Comparison of ENCODE assay signal across 11 cellular contexts in genomic region chr11:65438257-65439151, GRCh38. TPM values are rescaled to one million over a fixed set of nuclear protein-coding genes. Genes with fewer than 3 reads are reported as not detected.
DNase-seq lines count a peak whose midpoint lies in the region; ATAC-seq, FAIRE-seq and TF ChIP-seq lines count a peak whose summit lies in the region.
"Had no signal": no experiment of that assay in that cellular context is flagged by ENCODE, and none has a peak within 500 bp of the region (broad histone marks: within the 10 kb centered on the region; RNA-seq: fewer than 3 reads in every experiment).

No MANE protein-coding gene starts in this region.

- TF ChIP-seq CTCF in IMR-90 (conservative IDR thresholded peaks at IDR 0.05; ENCODE audit: low read depth, low read length), result no peak
- TF ChIP-seq CTCF in K562 (IDR thresholded peaks at IDR 0.05 in 2 of 3, conservative IDR thresholded peaks at IDR 0.05 in 1 of 3; ENCODE audit: insufficient read depth in 2 of 3, low read depth in 1 of 3, low read length in 3 of 3), result no peak

- no peak overlapping the region for H3K27ac ChIP-seq in BLaER1
- H3K27ac ChIP-seq in IMR-90 (ENCODE audit: insufficient read depth, low read length), result no peak overlapping the region
- no peak overlapping the region for H3K27ac ChIP-seq in K562 (ENCODE audit: extremely low read depth, low read depth, low read length)
- H3K27ac ChIP-seq in mesenchymal stem cell (ENCODE audit: low read length, poor library complexity, severe bottlenecking), result peak overlapping the region; percentile 24

- H3K79me1 ChIP-seq in IMR-90 (ENCODE audit: low read depth in 1 of 2, low read length in 2 of 2) (peaks cover 11 to 72% of the 10 kb centered on the region in 2 experiments), mesenchymal stem cell (replicated peaks; ENCODE audit: low read length, poor library complexity, severe bottlenecking) (no peaks in the 10 kb centered on the region)

- no peak overlapping the region for H2AK5ac ChIP-seq in IMR-90 (ENCODE audit: low read depth, low read length)
- H2AK5ac ChIP-seq in mesenchymal stem cell (ENCODE audit: low read length, severe bottlenecking), result no peak overlapping the region

- H3K18ac ChIP-seq in IMR-90 (ENCODE audit: low read depth, low read length) (no peak overlapping the region), mesenchymal stem cell (ENCODE audit: low read depth in 1 of 2, low read length in 2 of 2) (no peak overlapping the region)

- H3K4me3 ChIP-seq in BLaER1, result no peak overlapping the region
- H3K4me3 ChIP-seq in IMR-90 (ENCODE audit: insufficient read depth, low read depth, low read length), result no peak overlapping the region
- H3K4me3 ChIP-seq in K562, result no peak overlapping the region
- peak overlapping the region in 1 of 2 experiments; percentile 43 for H3K4me3 ChIP-seq in mesenchymal stem cell (ENCODE audit: insufficient read depth in 1 of 2, low read depth in 1 of 2, low read length in 2 of 2)

- TF ChIP-seq RAD21 in IMR-90 (IDR thresholded peaks at IDR 0.05; ENCODE audit: low read length), result no peak
- no peak for TF ChIP-seq RAD21 in K562 (CRISPR knock-in tag; conservative IDR thresholded peaks at IDR 0.05 in 1 of 2, IDR thresholded peaks at IDR 0.05 in 1 of 2)

- H4K91ac ChIP-seq in IMR-90 (ENCODE audit: insufficient read depth, low read depth, low read length) (no peak overlapping the region), mesenchymal stem cell (ENCODE audit: low read length) (no peak overlapping the region)

- no peak overlapping the region for H3K56ac ChIP-seq in IMR-90 (ENCODE audit: extremely low read depth, insufficient read depth, low read length)

- peak overlapping the region; percentile 84; the same call in 1 of the 2 replicates for H3K4me2 ChIP-seq in BLaER1
- H3K4me2 ChIP-seq in IMR-90 (ENCODE audit: low read depth, low read length), result no peak overlapping the region
- H3K4me2 ChIP-seq in K562 (ENCODE audit: insufficient read depth, low read length), result no peak overlapping the region
- H3K4me2 ChIP-seq in mesenchymal stem cell (ENCODE audit: low read length, poor library complexity, severe bottlenecking), result no peak overlapping the region

- no peak for TF ChIP-seq EP300 in K562 (IDR thresholded peaks at IDR 0.05; ENCODE audit: low read length)

- no peaks in the 10 kb centered on the region for H3K9me3 ChIP-seq in BLaER1
- no peaks in the 10 kb centered on the region for H3K9me3 ChIP-seq in IMR-90 (ENCODE audit: control insufficient read depth, insufficient read depth, low read length)
- H3K9me3 ChIP-seq in K562 (replicated peaks; ENCODE audit: control insufficient read depth, insufficient read depth, low read depth, low read length), result no peaks in the 10 kb centered on the region
- no peaks in the 10 kb centered on the region for H3K9me3 ChIP-seq in mesenchymal stem cell (ENCODE audit: control insufficient read depth, low read length)

- in situ Hi-C loops in IMR-90 (cut with MboI; ENCODE audit: low sequenced_read_pairs), result no loop called here
- in situ Hi-C loops in K562 (cut with MboI), result no loop called here

- CTCF ChIA-PET in IMR-90 (lab: Yijun Ruan, JAX), result no interaction called here
- CTCF ChIA-PET in K562 (lab: Yijun Ruan, JAX; ENCODE audit: low intra/inter-chr PET ratio), result no interaction called here

- H3K27me3 ChIP-seq in BLaER1, result no peaks in the 10 kb centered on the region
- no peaks in the 10 kb centered on the region for H3K27me3 ChIP-seq in IMR-90 (ENCODE audit: control insufficient read depth, insufficient read depth, low read length)
- H3K27me3 ChIP-seq in K562 (ENCODE audit: control insufficient read depth in 2 of 2, insufficient read depth in 2 of 2, low read length in 2 of 2), result no peaks in the 10 kb centered on the region
- no peaks in the 10 kb centered on the region for H3K27me3 ChIP-seq in mesenchymal stem cell (ENCODE audit: control insufficient read depth in 1 of 2, insufficient read depth in 1 of 2, low read length in 2 of 2)

- POLR2A ChIA-PET in IMR-90 (lab: Charles Lee; ENCODE audit: unreplicated experiment), result interaction anchor here (0.6 to 0.8 kb wide), 2 partner anchors 33 to 61 kb away, joined by 4 to 7 read pairs; no protein-coding TSS in a partner anchor
- POLR2A ChIA-PET in K562 (lab: Yijun Ruan, JAX), result interaction anchor here (0.7 to 12.0 kb wide), 8 partner anchors 9 to 117 kb away, joined by 3 to 309 read pairs (median 25); partner anchors contain the start of genes MALAT1 and NEAT1

- no peak overlapping the region for H2BK20ac ChIP-seq in IMR-90 (ENCODE audit: low read depth, low read length)

- H4K20me1 ChIP-seq in BLaER1, result peaks cover 98% of the 10 kb centered on the region
- H4K20me1 ChIP-seq in IMR-90 (ENCODE audit: insufficient read depth, low read length), result peaks cover 97% of the 10 kb centered on the region
- peaks cover 10% of the 10 kb centered on the region; the same call in 1 of the 2 replicates for H4K20me1 ChIP-seq in K562 (replicated peaks; ENCODE audit: control insufficient read depth, insufficient read depth, low read length)

- no peak overlapping the region for H3K9ac ChIP-seq in BLaER1
- H3K9ac ChIP-seq in IMR-90 (ENCODE audit: low read depth, low read length), result no peak overlapping the region
- H3K9ac ChIP-seq in K562 (ENCODE audit: insufficient read depth in 1 of 2, low read depth in 2 of 2, low read length in 2 of 2), result no peak overlapping the region
- H3K9ac ChIP-seq in mesenchymal stem cell (ENCODE audit: low read length), result peak overlapping the region; percentile 80

- no peak overlapping the region for H4K8ac ChIP-seq in IMR-90 (ENCODE audit: low read depth in 2 of 2, low read length in 2 of 2)
- H4K8ac ChIP-seq in mesenchymal stem cell (ENCODE audit: low read length), result no peak overlapping the region

- H2BK5ac ChIP-seq in IMR-90 (ENCODE audit: low read depth, low read length, poor library complexity, severe bottlenecking) (no peak overlapping the region), mesenchymal stem cell (ENCODE audit: low read depth, low read length, poor library complexity, severe bottlenecking) (no peak overlapping the region)

- peaks cover 7% of the 10 kb centered on the region for H3K9me1 ChIP-seq in IMR-90 (ENCODE audit: insufficient read depth, low read length)
- H3K9me1 ChIP-seq in K562 (ENCODE audit: control insufficient read depth, insufficient read depth, low read length), result peaks cover 6% of the 10 kb centered on the region

- intact Hi-C loops in IMR-90 (cut with micrococcal nuclease) (no loop called here), K562 (cut with micrococcal nuclease) (no loop called here)

- no peak overlapping the region for H2BK12ac ChIP-seq in mesenchymal stem cell (ENCODE audit: low read length in 2 of 2)

- no peak overlapping the region for H3K4ac ChIP-seq in IMR-90 (ENCODE audit: low read depth, low read length)
- H3K4ac ChIP-seq in mesenchymal stem cell (ENCODE audit: low read depth in 1 of 2, low read length in 2 of 2), result no peak overlapping the region

- H3K4me1 ChIP-seq in BLaER1 (peaks cover 92% of the 10 kb centered on the region), IMR-90 (ENCODE audit: control insufficient read depth, insufficient read depth, low read length) (peaks cover 2% of the 10 kb centered on the region), K562 (replicated peaks in 1 of 2; ENCODE audit: control insufficient read depth in 2 of 2, insufficient read depth in 2 of 2, low read length in 2 of 2) (peaks cover 14 to 25% of the 10 kb centered on the region in 2 experiments; a peak in 4 of 5 replicates), mesenchymal stem cell (ENCODE audit: control insufficient read depth, insufficient read depth, low read depth, low read length) (peaks cover 29% of the 10 kb centered on the region)

- WGBS in IMR-90 (ENCODE audit: extremely low coverage in 2 of 2, insufficient read length in 1 of 2), 2 experiments, result no CpG with 5 or more reads among the region's 9 CpGs
- 93% methylated on average over 9 of the region's 9 CpGs for WGBS in K562 (ENCODE audit: insufficient coverage, low coverage, missing lambda C conversion rate)
- 85% methylated on average over 2 of the region's 9 CpGs for WGBS in mesenchymal stem cell

- H4K5ac ChIP-seq in IMR-90 (ENCODE audit: low read depth, low read length), result no peak overlapping the region

- no TSS peak for BruUV-seq in IMR-90 (replicated peaks; lab: Mats Ljungman, UMichigan)
- no TSS peak for BruUV-seq in K562 (replicated peaks; lab: Mats Ljungman, UMichigan)

- TF ChIP-seq POLR2A in IMR-90 (IDR thresholded peaks at IDR 0.05; ENCODE audit: low read depth, low read length) (peak; percentile 66; the same call in 1 of the 2 replicates), K562 (conservative IDR thresholded peaks at IDR 0.05) (peak; percentile 14; the same call in 1 of the 2 replicates)

- H2BK120ac ChIP-seq in IMR-90 (ENCODE audit: low read depth, low read length) (no peak overlapping the region), mesenchymal stem cell (ENCODE audit: low read depth, low read length) (no peak overlapping the region)

- peaks cover 93% of the 10 kb centered on the region for H3K79me2 ChIP-seq in K562 (ENCODE audit: control insufficient read depth, insufficient read depth, low read length)

- no peak overlapping the region for H2AFZ ChIP-seq in IMR-90 (replicated peaks; ENCODE audit: low read length, poor library complexity)
- no peak overlapping the region for H2AFZ ChIP-seq in K562 (ENCODE audit: low read depth, low read length)
- no peak overlapping the region for H2AFZ ChIP-seq in mesenchymal stem cell (ENCODE audit: low read depth, low read length)

- H3K36me3 ChIP-seq in BLaER1 (peaks cover 46% of the 10 kb centered on the region), IMR-90 (ENCODE audit: control insufficient read depth, insufficient read depth, low read length) (peaks cover 57% of the 10 kb centered on the region), K562 (ENCODE audit: control insufficient read depth, insufficient read depth, low read length) (peaks cover 90% of the 10 kb centered on the region), mesenchymal stem cell (ENCODE audit: control insufficient read depth in 1 of 2, insufficient read depth in 2 of 2, low read depth in 1 of 2, low read length in 2 of 2) (peaks cover 34 to 76% of the 10 kb centered on the region in 2 experiments)

- dilution Hi-C loops in IMR-90 (cut with HindIII; ENCODE audit: low sequenced_read_pairs, unreplicated experiment), result no loop called here

- no peak for FAIRE-seq in K562 (lab: Jason Lieb, UNC)

- H2AK9ac ChIP-seq in IMR-90 (replicated peaks; ENCODE audit: low read depth, low read length, poor library complexity), result no peak overlapping the region

- H2BK15ac ChIP-seq in IMR-90 (ENCODE audit: low read depth, low read length), result no peak overlapping the region
- H2BK15ac ChIP-seq in mesenchymal stem cell (ENCODE audit: low read depth, poor library complexity, severe bottlenecking), result no peak overlapping the region

- DNase-seq in IMR-90 (peak; percentile 40), K562 (ENCODE audit: extremely low read depth in 1 of 4, low spot score in 3 of 4) (no peak), mesenchymal stem cell (peak; percentile 68), COR-L47 (lab: John Stamatoyannopoulos, UW) (no peak), AG20443 (ENCODE audit: low spot score) (no peak)
- no peak for DNase-seq in stimulated activated CD8-positive, alpha-beta memory T cell treated with anti-CD3 and anti-CD28 coated beads, Interleukin-4, amount 100 ng/mL, for 48 hours
- DNase-seq: anterior cingulate cortex, DMS153, NCI-H510A treated with DMSO at 0.1 percent for 48 hours had no signal

- no peak overlapping the region for H3K14ac ChIP-seq in IMR-90 (replicated peaks; ENCODE audit: low read depth, low read length)
- H3K14ac ChIP-seq in mesenchymal stem cell (ENCODE audit: low read length in 2 of 2), result no peak overlapping the region

- H3K23ac ChIP-seq in IMR-90 (ENCODE audit: low read depth, low read length) (no peak overlapping the region), mesenchymal stem cell (ENCODE audit: low read length in 2 of 2) (no peak overlapping the region)

- ATAC-seq in IMR-90 (ENCODE audit: low read depth), result no peak
- ATAC-seq in K562, result no peak
- ATAC-seq in HG03159 (IDR thresholded peaks at IDR 0.05; ENCODE audit: unreplicated experiment), result no peak

RNA-seq across cellular contexts. Expression of gene NEAT1, which starts 15.9 kb away (rescaled TPM):
- total RNA-seq in IMR-90 (2012; rRNA removed), result 30.1 and 38.0 TPM in 2 replicates
- 56.3 and 114 TPM in 2 replicates for polyA plus RNA-seq in IMR-90 (2012; rRNA removed)
- polyA plus RNA-seq in IMR-90 (2012; cell fraction: cytosol; rRNA removed), result 12.5 and 21.1 TPM in 2 replicates
- polyA plus RNA-seq in IMR-90 (2012; cell fraction: nucleus; rRNA removed; ENCODE audit: low replicate concordance), result 237 and 1,050 TPM in 2 replicates
- 684 and 1,510 TPM in 2 replicates for total RNA-seq in K562 (2011; cell fraction: chromatin; rRNA removed; ENCODE audit: low replicate concordance)
- 291 and 321 TPM in 2 replicates for total RNA-seq in K562 (2011; cell fraction: nucleolus; rRNA removed)
- 737 and 1,283 TPM in 2 replicates for total RNA-seq in K562 (2011; cell fraction: nucleoplasm; rRNA removed)
- 15.2 and 20.1 TPM in 2 replicates for total RNA-seq in K562 (2014; rRNA removed)
- 62.8 and 76.9 TPM in 2 replicates for total RNA-seq in K562 (2014; rRNA removed; fragmentation: Illumina TruSeq; extraction: Trizol)
- 26.3 and 31.5 TPM in 2 replicates for total RNA-seq in K562 (2015; rRNA removed; fragmentation: Illumina TruSeq; extraction: Trizol)
- total RNA-seq in K562 (2021), result 129 and 208 TPM in 2 replicates
- 56.2 and 171 TPM in 2 replicates for polyA plus RNA-seq in K562 (2011; rRNA removed)
- polyA plus RNA-seq in K562 (2011; cell fraction: cytosol; rRNA removed), result 45.5 and 49.2 TPM in 2 replicates
- polyA plus RNA-seq in K562 (2011; cell fraction: nucleus; rRNA removed), result 234 and 651 TPM in 2 replicates
- polyA plus RNA-seq in K562 (2012), result 312 and 328 TPM in 2 replicates
- polyA plus RNA-seq in K562 (2014; fragmentation: Illumina TruSeq; extraction: Trizol), result 137 and 146 TPM in 2 replicates
- 10 to 100 TPM; 22.8 to 30.1 TPM for polyA plus RNA-seq in K562 (2014; fragmentation: Nextera tagmentation; extraction: Ambion mirVana)
- 382 and 389 TPM in 2 replicates for polyA plus RNA-seq in K562 (2014; rRNA removed)
- polyA minus RNA-seq in K562 (2011; rRNA and poly(A)+ RNA removed), result 92.6 and 137 TPM in 2 replicates
- polyA minus RNA-seq in K562 (2011; cell fraction: cytosol; rRNA and poly(A)+ RNA removed), result 19.9 and 35.6 TPM in 2 replicates
- polyA minus RNA-seq in K562 (2011; cell fraction: nucleus; rRNA and poly(A)+ RNA removed), result 168 and 220 TPM in 2 replicates
- 51.2 TPM for polyA plus RNA-seq in mesenchymal stem cell (2013, experiment 1 of 2)
- 44.5 TPM for polyA plus RNA-seq in mesenchymal stem cell (2013, experiment 2 of 2)

RNA-seq across cellular contexts. Expression of gene FRMD8, which starts 52.1 kb away (rescaled TPM):
- total RNA-seq in IMR-90 (2012; rRNA removed) (10.8 and 11.3 TPM in 2 replicates), K562 (2014; rRNA removed) (34.6 and 46.5 TPM in 2 replicates), K562 (2014; rRNA removed; fragmentation: Illumina TruSeq; extraction: Trizol) (6.2 and 8.6 TPM in 2 replicates), K562 (2015; rRNA removed; fragmentation: Illumina TruSeq; extraction: Trizol) (15.0 and 15.8 TPM in 2 replicates), K562 (2021) (44.2 and 54.5 TPM in 2 replicates)
- polyA plus RNA-seq in IMR-90 (2012; rRNA removed) (19.8 and 22.5 TPM in 2 replicates), K562 (2011; rRNA removed) (16.0 and 19.9 TPM in 2 replicates), K562 (2014; fragmentation: Illumina TruSeq; extraction: Trizol) (12.0 and 19.4 TPM in 2 replicates), K562 (2014; fragmentation: Nextera tagmentation; extraction: Ambion mirVana) (1 to 10 TPM; 4.5 to 5.0 TPM), K562 (2014; rRNA removed) (33.4 and 41.7 TPM in 2 replicates)
- 30.0 and 36.2 TPM in 2 replicates for polyA plus RNA-seq in IMR-90 (2012; cell fraction: cytosol; rRNA removed)
- 33.2 and 66.1 TPM in 2 replicates for polyA plus RNA-seq in IMR-90 (2012; cell fraction: nucleus; rRNA removed; ENCODE audit: low replicate concordance)
- 28.5 and 83.6 TPM in 2 replicates for total RNA-seq in K562 (2011; cell fraction: chromatin; rRNA removed; ENCODE audit: low replicate concordance)
- total RNA-seq in K562 (2011; cell fraction: nucleolus; rRNA removed), result 89.6 and 96.9 TPM in 2 replicates
- total RNA-seq in K562 (2011; cell fraction: nucleoplasm; rRNA removed), result 32.8 and 36.5 TPM in 2 replicates
- 24.0 and 43.0 TPM in 2 replicates for polyA plus RNA-seq in K562 (2011; cell fraction: cytosol; rRNA removed)
- polyA plus RNA-seq in K562 (2011; cell fraction: nucleus; rRNA removed), result 25.1 and 46.6 TPM in 2 replicates
- 21.4 and 22.5 TPM in 2 replicates for polyA plus RNA-seq in K562 (2012)
- 8.4 and 13.5 TPM in 2 replicates for polyA minus RNA-seq in K562 (2011; rRNA and poly(A)+ RNA removed)
- 21.0 and 21.1 TPM in 2 replicates for polyA minus RNA-seq in K562 (2011; cell fraction: cytosol; rRNA and poly(A)+ RNA removed)
- polyA minus RNA-seq in K562 (2011; cell fraction: nucleus; rRNA and poly(A)+ RNA removed), result 28.1 and 34.6 TPM in 2 replicates
- 24.6 TPM for polyA plus RNA-seq in mesenchymal stem cell (2013, experiment 1 of 2)
- polyA plus RNA-seq in mesenchymal stem cell (2013, experiment 2 of 2), result 25.1 TPM

RNA-seq across cellular contexts. Expression of gene SLC25A45, which starts 56.1 kb away (rescaled TPM):
- total RNA-seq in IMR-90 (2012; rRNA removed) (0.56 and 0.72 TPM in 2 replicates), K562 (2014; rRNA removed) (0.82 and 2.3 TPM in 2 replicates), K562 (2014; rRNA removed; fragmentation: Illumina TruSeq; extraction: Trizol) (0.55 and 0.57 TPM in 2 replicates), K562 (2015; rRNA removed; fragmentation: Illumina TruSeq; extraction: Trizol) (0.40 and 0.45 TPM in 2 replicates), K562 (2021) (0.92 and 2.2 TPM in 2 replicates)
- polyA plus RNA-seq in IMR-90 (2012; rRNA removed) (1.2 and 1.3 TPM in 2 replicates), K562 (2011; rRNA removed) (0.61 and 0.81 TPM in 2 replicates), K562 (2014; fragmentation: Illumina TruSeq; extraction: Trizol) (0.51 and 0.68 TPM in 2 replicates), K562 (2014; fragmentation: Nextera tagmentation; extraction: Ambion mirVana) (under 1 TPM; 0.15 to 0.34 TPM), K562 (2014; rRNA removed) (0.93 and 1.1 TPM in 2 replicates)
- 0.69 and 1.5 TPM in 2 replicates for polyA plus RNA-seq in IMR-90 (2012; cell fraction: cytosol; rRNA removed)
- 5.8 and 7.2 TPM in 2 replicates for polyA plus RNA-seq in IMR-90 (2012; cell fraction: nucleus; rRNA removed; ENCODE audit: low replicate concordance)
- total RNA-seq in K562 (2011; cell fraction: chromatin; rRNA removed; ENCODE audit: low replicate concordance), result 2.5 and 2.9 TPM in 2 replicates
- 2.7 and 3.6 TPM in 2 replicates for total RNA-seq in K562 (2011; cell fraction: nucleolus; rRNA removed)
- total RNA-seq in K562 (2011; cell fraction: nucleoplasm; rRNA removed), result 2.3 and 2.7 TPM in 2 replicates
- 0.49 and 0.85 TPM in 2 replicates for polyA plus RNA-seq in K562 (2011; cell fraction: cytosol; rRNA removed)
- polyA plus RNA-seq in K562 (2011; cell fraction: nucleus; rRNA removed), result 1.2 and 3.9 TPM in 2 replicates
- 1.3 and 1.4 TPM in 2 replicates for polyA plus RNA-seq in K562 (2012)
- 0.35 and 0.42 TPM in 2 replicates for polyA minus RNA-seq in K562 (2011; rRNA and poly(A)+ RNA removed)
- 0.76 and 0.91 TPM in 2 replicates for polyA minus RNA-seq in K562 (2011; cell fraction: cytosol; rRNA and poly(A)+ RNA removed)
- polyA minus RNA-seq in K562 (2011; cell fraction: nucleus; rRNA and poly(A)+ RNA removed), result 0.40 and 0.56 TPM in 2 replicates
- polyA plus RNA-seq in mesenchymal stem cell (2013, experiment 1 of 2), result 2.2 TPM
- 1.9 TPM for polyA plus RNA-seq in mesenchymal stem cell (2013, experiment 2 of 2)

Comparison
In these comparisons a context has a peak if more than half of its experiments do, and no peak if none do; other contexts are left out.
1. DNase-seq: peak in IMR-90 (single experiment) and mesenchymal stem cell (single experiment); none in K562 (0 of 4), stimulated activated CD8-positive, alpha-beta memory T cell treated with anti-CD3 and anti-CD28 coated beads, Interleukin-4, amount 100 ng/mL, for 48 hours (single experiment), COR-L47 (single experiment) and AG20443 (single experiment).